In genomic region chr12:1185460-1186182, GRCh38 we compare ENCODE assay signal across 17 cellular contexts.
DNase-seq lines count a peak whose midpoint lies in the region; ATAC-seq and TF ChIP-seq lines count a peak whose summit lies in the region.
"Had no signal": no experiment of that assay in that cellular context is flagged by ENCODE, and none has a peak within 500 bp of the region (broad histone marks: within the 10 kb centered on the region; RNA-seq: fewer than 3 reads in every experiment).

No MANE protein-coding gene starts in this region.

- no peak overlapping the region for H3K14ac ChIP-seq in H9 (ENCODE audit: insufficient read depth, low read length)

- peaks cover 1 to 9% of the 10 kb centered on the region in 2 donors for H3K36me3 Mint-ChIP-seq in activated T-cell treated with anti-CD3 and anti-CD28 coated beads, Interleukin-2, amount 50 U/mL, for 72 hours (ENCODE audit: insufficient read depth in 2 of 2)
- H3K36me3 Mint-ChIP-seq in H9 (ENCODE audit: insufficient read depth in 1 of 3, low read depth in 3 of 3), result peaks cover under 1 to 37% (median 29%) of the 10 kb centered on the region in 3 experiments; a peak in 6 of 7 replicates
- H3K36me3 Mint-ChIP-seq in stimulated activated memory B cell treated with anti-CD40 and anti-IgM and Interleukin-4, amounts not matched to agents 10 μg/mL and 1 μg/mL and 100 μg/mL, for 72 hours, result peaks cover 64% of the 10 kb centered on the region

- H2BK20ac ChIP-seq in H9 (ENCODE audit: low read depth, low read length, poor library complexity, severe bottlenecking), result no peak overlapping the region

- H2BK15ac ChIP-seq in H9 (ENCODE audit: low read depth, low read length), result no peak overlapping the region

- H3K4me1 ChIP-seq in H9 (ENCODE audit: insufficient read depth, low read length) (no peaks in the 10 kb centered on the region), KMS-11 (ENCODE audit: low read depth, poor library complexity, severe bottlenecking) (peaks cover 82% of the 10 kb centered on the region)
- H3K4me1 ChIP-seq: Caco-2, thyroid gland had no signal

- H4K5ac ChIP-seq in H9 (ENCODE audit: insufficient read length, low read depth, low read length), result no peak overlapping the region

- H2BK5ac ChIP-seq in H9 (ENCODE audit: insufficient read length, low read length), result no peak overlapping the region

- H3K27me3 ChIP-seq in H9 (ENCODE audit: insufficient read depth, low read length) (no peaks in the 10 kb centered on the region), KMS-11 (ENCODE audit: insufficient read depth, low read depth) (no peaks in the 10 kb centered on the region)
- H3K27me3 ChIP-seq: thyroid gland had no signal

- no peak overlapping the region for H4K91ac ChIP-seq in H9 (ENCODE audit: insufficient read length, low read depth, low read length)

- no peak overlapping the region for H2AK5ac ChIP-seq in H9 (ENCODE audit: insufficient read length, low read length)

- H3K9me3 ChIP-seq in H9 (ENCODE audit: control insufficient read depth, low read depth, low read length), result no peaks in the 10 kb centered on the region
- H3K9me3 ChIP-seq: Caco-2, thyroid gland had no signal

- ATAC-seq in activated T-cell treated with anti-CD3 and anti-CD28 coated beads, Interleukin-2, amount 50 U/mL, for 72 hours (replicated peaks in 1 of 2), result peak; percentile 45 to 46
- no peak for ATAC-seq in stimulated activated memory B cell treated with anti-CD40 and anti-IgM and Interleukin-4, amounts not matched to agents 10 μg/mL and 1 μg/mL and 100 μg/mL, for 72 hours
- ATAC-seq in HG03520 (IDR thresholded peaks at IDR 0.05; ENCODE audit: unreplicated experiment), result no peak
- ATAC-seq: HCT116 had no signal

- TF ChIP-seq CTCF in H9 (conservative IDR thresholded peaks at IDR 0.05), result no peak
- no peak for TF ChIP-seq CTCF in KMS-11 (conservative IDR thresholded peaks at IDR 0.05; ENCODE audit: low read depth, low read length)

- peaks cover 18% of the 10 kb centered on the region for H3K4me1 Mint-ChIP-seq in activated T-cell treated with anti-CD3 and anti-CD28 coated beads, Interleukin-2, amount 50 U/mL, for 72 hours (ENCODE audit: low read depth)
- H3K4me1 Mint-ChIP-seq in H9, result peaks cover 9 to 19% of the 10 kb centered on the region in 2 experiments
- no peaks in the 10 kb centered on the region for H3K4me1 Mint-ChIP-seq in stimulated activated memory B cell treated with anti-CD40 and anti-IgM and Interleukin-4, amounts not matched to agents 10 μg/mL and 1 μg/mL and 100 μg/mL, for 72 hours

- no peak overlapping the region for H3T11ph ChIP-seq in H9 (ENCODE audit: low read length)

- no peak overlapping the region for H3K4me3 ChIP-seq in KMS-11 (IDR thresholded peaks at IDR 0.05; ENCODE audit: insufficient read depth, low read depth, low read length)
- H3K4me3 ChIP-seq: thyroid gland had no signal

- no peaks in the 10 kb centered on the region for H3K79me1 ChIP-seq in H9 (ENCODE audit: insufficient read depth, low read depth, low read length, poor library complexity, severe bottlenecking)

- no peak overlapping the region for H3K56ac ChIP-seq in H9 (ENCODE audit: insufficient read length, low read depth, low read length)

- H4K8ac ChIP-seq in H9 (replicated peaks; ENCODE audit: insufficient read length, low read depth, low read length), result no peak overlapping the region

- H2AFZ ChIP-seq in H9 (ENCODE audit: low read length) (no peak overlapping the region), KMS-11 (ENCODE audit: low read depth) (no peak overlapping the region)

- H2BK120ac ChIP-seq in H9 (ENCODE audit: low read depth, low read length, poor library complexity, severe bottlenecking), result no peak overlapping the region

- H4K20me1 ChIP-seq in H9 (ENCODE audit: control insufficient read depth, insufficient read depth, insufficient read length), result no peaks in the 10 kb centered on the region
- H4K20me1 ChIP-seq in KMS-11 (ENCODE audit: insufficient read depth), result no peaks in the 10 kb centered on the region

- H3K36me3 ChIP-seq in KMS-11 (ENCODE audit: insufficient read depth), result no peaks in the 10 kb centered on the region
- H3K36me3 ChIP-seq: thyroid gland had no signal

- peak overlapping the region; percentile 91 for H3K27ac Mint-ChIP-seq in activated T-cell treated with anti-CD3 and anti-CD28 coated beads, Interleukin-2, amount 50 U/mL, for 72 hours
- H3K27ac Mint-ChIP-seq in H9, result peak overlapping the region in 2 of 3 experiments; percentile 68 to 98; a peak in 4 of 7 replicates
- H3K27ac Mint-ChIP-seq in stimulated activated memory B cell treated with anti-CD40 and anti-IgM and Interleukin-4, amounts not matched to agents 10 μg/mL and 1 μg/mL and 100 μg/mL, for 72 hours, result peak overlapping the region; percentile 14
- H3K27ac Mint-ChIP-seq: activated naive CD8-positive, alpha-beta T cell had no signal

- no peak for DNase-seq in activated T-cell treated with anti-CD3 and anti-CD28 coated beads, Interleukin-2, amount 50 U/mL, for 72 hours
- DNase-seq in activated T-cell treated with anti-CD3 and anti-CD28 coated beads, Interleukin-2, amount 50 U/mL, for 48 hours, result no peak
- no peak for DNase-seq in H9
- DNase-seq in DMS53 (lab: John Stamatoyannopoulos, UW), result no peak
- DNase-seq in substantia nigra (lab: John Stamatoyannopoulos, UW), result no peak
- DNase-seq: Caco-2; central memory CD4-positive, alpha-beta T cell; glutamatergic neuron; islet precursor cell; NCI-H187 treated with DMSO at 0.1 percent for 48 hours; posterior cingulate gyrus; thyroid gland had no signal

- no peak overlapping the region for H2BK12ac ChIP-seq in H9 (ENCODE audit: insufficient read length, low read depth, low read length)

- H3K23ac ChIP-seq in H9 (ENCODE audit: insufficient read length, low read depth, low read length), result no peak overlapping the region

- H3K4me2 ChIP-seq in H9 (ENCODE audit: insufficient read depth, insufficient read length, low read length) (no peak overlapping the region), KMS-11 (peak overlapping the region; percentile 67)

- H3K23me2 ChIP-seq in H9 (ENCODE audit: insufficient read length, low read depth, low read length, poor library complexity, severe bottlenecking), result no peaks in the 10 kb centered on the region

- no peaks in the 10 kb centered on the region for H3K79me2 ChIP-seq in H9 (ENCODE audit: insufficient read depth, low read length)
- H3K79me2 ChIP-seq in KMS-11 (ENCODE audit: insufficient read depth, low read depth), result peaks cover 5% of the 10 kb centered on the region; the same call in 1 of the 2 replicates

- no peak overlapping the region for H3K4ac ChIP-seq in H9 (ENCODE audit: low read depth, low read length)

- WGBS in H9 (ENCODE audit: extremely low coverage, insufficient read length, low lambda C conversion rate), result no CpG with 5 or more reads among the region's 3 CpGs

- no peak overlapping the region for H3K18ac ChIP-seq in H9 (ENCODE audit: insufficient read length, low read depth, low read length)

- H3K9ac ChIP-seq in H9 (ENCODE audit: extremely low read depth, insufficient read length, low read length), result no peak overlapping the region
- H3K9ac ChIP-seq in KMS-11, result peak overlapping the region; percentile 35

- no peaks in the 10 kb centered on the region for H3K9me3 Mint-ChIP-seq in activated T-cell treated with anti-CD3 and anti-CD28 coated beads, Interleukin-2, amount 50 U/mL, for 72 hours
- H3K9me3 Mint-ChIP-seq in H9, result no peaks in the 10 kb centered on the region
- no peaks in the 10 kb centered on the region for H3K9me3 Mint-ChIP-seq in stimulated activated memory B cell treated with anti-CD40 and anti-IgM and Interleukin-4, amounts not matched to agents 10 μg/mL and 1 μg/mL and 100 μg/mL, for 72 hours

- no peaks in the 10 kb centered on the region for H3K27me3 Mint-ChIP-seq in activated T-cell treated with anti-CD3 and anti-CD28 coated beads, Interleukin-2, amount 50 U/mL, for 72 hours (ENCODE audit: low read depth)
- no peaks in the 10 kb centered on the region for H3K27me3 Mint-ChIP-seq in H9 (ENCODE audit: low read depth)
- H3K27me3 Mint-ChIP-seq in stimulated activated memory B cell treated with anti-CD40 and anti-IgM and Interleukin-4, amounts not matched to agents 10 μg/mL and 1 μg/mL and 100 μg/mL, for 72 hours, result no peaks in the 10 kb centered on the region
- H3K27me3 Mint-ChIP-seq: activated naive CD8-positive, alpha-beta T cell had no signal

- peak overlapping the region in 1 of 2 donors; percentile 70 for H3K4me3 Mint-ChIP-seq in activated T-cell treated with anti-CD3 and anti-CD28 coated beads, Interleukin-2, amount 50 U/mL, for 72 hours
- no peak overlapping the region for H3K4me3 Mint-ChIP-seq in H9
- no peak overlapping the region for H3K4me3 Mint-ChIP-seq in stimulated activated memory B cell treated with anti-CD40 and anti-IgM and Interleukin-4, amounts not matched to agents 10 μg/mL and 1 μg/mL and 100 μg/mL, for 72 hours
- H3K4me3 Mint-ChIP-seq: activated naive CD8-positive, alpha-beta T cell had no signal

- H3K27ac ChIP-seq in H9 (ENCODE audit: insufficient read length, low read depth, low read length) (no peak overlapping the region), KMS-11 (peak overlapping the region; percentile 94), substantia nigra (ENCODE audit: low read depth, low read length, poor library complexity, severe bottlenecking) (no peak overlapping the region)
- H3K27ac ChIP-seq: thyroid gland had no signal

Comparison
In these comparisons a context has a peak if more than half of its experiments do, and no peak if none do; other contexts are left out.
1. ATAC-seq: peak in activated T-cell treated with anti-CD3 and anti-CD28 coated beads, Interleukin-2, amount 50 U/mL, for 72 hours (2 of 2); none in stimulated activated memory B cell treated with anti-CD40 and anti-IgM and Interleukin-4, amounts not matched to agents 10 μg/mL and 1 μg/mL and 100 μg/mL, for 72 hours (single experiment) and HG03520 (single experiment).
2. H3K27ac Mint-ChIP-seq: peak in every context shown above with its lines; median percentile 91 in activated T-cell treated with anti-CD3 and anti-CD28 coated beads, Interleukin-2, amount 50 U/mL, for 72 hours; 83 in H9; 14 in stimulated activated memory B cell treated with anti-CD40 and anti-IgM and Interleukin-4, amounts not matched to agents 10 μg/mL and 1 μg/mL and 100 μg/mL, for 72 hours.